In genomic region chr19:14370169-14370998, GRCh38 we compare ENCODE assay signal across 9 cellular contexts. TPM values are rescaled to one million over a fixed set of nuclear protein-coding genes. Genes with fewer than 3 reads are reported as not detected.
DNase-seq lines count a peak whose midpoint lies in the region; ATAC-seq and TF ChIP-seq lines count a peak whose summit lies in the region.
"Had no signal": no experiment of that assay in that cellular context is flagged by ENCODE, and none has a peak within 500 bp of the region (broad histone marks: within the 10 kb centered on the region; RNA-seq: fewer than 3 reads in every experiment).

No MANE protein-coding gene starts in this region.

- no peaks in the 10 kb centered on the region for H3K79me2 ChIP-seq in neural progenitor cell (ENCODE audit: low read depth)

- intact Hi-C loops in CD4-positive, alpha-beta memory T cell (cut with micrococcal nuclease), result loop anchor here (1.0 kb wide), 1 partner anchor 11 kb away; the partner anchor contains the start of gene ADGRE5

- peaks cover under 1% of the 10 kb centered on the region for H3F3A ChIP-seq in neural progenitor cell (ENCODE audit: low read depth)

- no peak overlapping the region for H3K9ac ChIP-seq in neural progenitor cell

- H3K4me3 Mint-ChIP-seq in CD4-positive, alpha-beta memory T cell, result peak overlapping the region; percentile 80 to 92 (median 88)
- H3K4me3 Mint-ChIP-seq in activated naive CD8-positive, alpha-beta T cell treated with anti-CD3 and anti-CD28 coated beads, Interleukin-2, amount 10 ng/mL, durations not matched to agents 7 days and 5 days, result peak overlapping the region; percentile 84
- peak overlapping the region; percentile 58 for H3K4me3 Mint-ChIP-seq in neural progenitor cell

- H3K27me3 ChIP-seq in CD4-positive, alpha-beta memory T cell (ENCODE audit: insufficient read depth, low read length), result no peaks in the 10 kb centered on the region
- no peaks in the 10 kb centered on the region for H3K27me3 ChIP-seq in neural progenitor cell

- peaks cover 39 to 80% (median 57%) of the 10 kb centered on the region in 4 donors for H3K4me1 Mint-ChIP-seq in CD4-positive, alpha-beta memory T cell
- peaks cover 53% of the 10 kb centered on the region for H3K4me1 Mint-ChIP-seq in activated naive CD8-positive, alpha-beta T cell treated with anti-CD3 and anti-CD28 coated beads, Interleukin-2, amount 10 ng/mL, durations not matched to agents 7 days and 5 days
- peaks cover 34% of the 10 kb centered on the region for H3K4me1 Mint-ChIP-seq in neural progenitor cell

- no peaks in the 10 kb centered on the region for H3K36me3 ChIP-seq in CD4-positive, alpha-beta memory T cell (ENCODE audit: insufficient read depth, low read length)
- no peaks in the 10 kb centered on the region for H3K36me3 ChIP-seq in neural progenitor cell
- H3K36me3 ChIP-seq: WERI-Rb-1 had no signal

- no peak overlapping the region for H2AFZ ChIP-seq in neural progenitor cell (replicated peaks)

- H3K36me3 Mint-ChIP-seq in CD4-positive, alpha-beta memory T cell, result peaks cover 0 to 3% of the 10 kb centered on the region in 2 donors
- H3K36me3 Mint-ChIP-seq in activated naive CD8-positive, alpha-beta T cell treated with anti-CD3 and anti-CD28 coated beads, Interleukin-2, amount 10 ng/mL, durations not matched to agents 7 days and 5 days, result peaks cover 1% of the 10 kb centered on the region
- H3K36me3 Mint-ChIP-seq in neural progenitor cell, result no peaks in the 10 kb centered on the region

- peak; percentile 25 for ATAC-seq in activated naive CD8-positive, alpha-beta T cell treated with anti-CD3 and anti-CD28 coated beads, Interleukin-2, amount 10 ng/mL, durations not matched to agents 7 days and 5 days (ENCODE audit: low read depth)
- ATAC-seq in GM19455 (IDR thresholded peaks at IDR 0.05; ENCODE audit: unreplicated experiment) (no peak), HG03159 (IDR thresholded peaks at IDR 0.05; ENCODE audit: unreplicated experiment) (no peak)

- H3K4me1 ChIP-seq in CD4-positive, alpha-beta memory T cell (ENCODE audit: insufficient read depth, low read length), result peaks cover 95% of the 10 kb centered on the region
- H3K4me1 ChIP-seq in neural progenitor cell, result peaks cover 16% of the 10 kb centered on the region

- no peaks in the 10 kb centered on the region for H4K20me1 ChIP-seq in neural progenitor cell (ENCODE audit: low read depth)

- no peaks in the 10 kb centered on the region for H3K9me3 ChIP-seq in CD4-positive, alpha-beta memory T cell (ENCODE audit: control insufficient read depth in 1 of 2, low read length in 2 of 2)
- H3K9me3 ChIP-seq in neural progenitor cell (ENCODE audit: low read depth), result no peaks in the 10 kb centered on the region

- CTCF ChIA-PET in CD4-positive, alpha-beta memory T cell (lab: Charles Lee; ENCODE audit: partially characterized antibody), result interaction anchor here (0.7 to 3.7 kb wide), 8 partner anchors 8 to 1957 kb away, joined by 3 to 44 read pairs (median 4); partner anchors contain the start of genes ADGRE5 and ASF1B

- no peak for TF ChIP-seq CTCF in neural progenitor cell (IDR thresholded peaks at IDR 0.05)

- POLR2A ChIA-PET in CD4-positive, alpha-beta memory T cell (lab: Charles Lee; ENCODE audit: partially characterized antibody), result interaction anchor here (0.6 to 18.6 kb wide), 14 partner anchors 8 to 1157 kb away, joined by 3 to 585 read pairs (median 4); partner anchors contain the start of genes ADGRE5, ASF1B, DCAF15 and DNAJB1
- POLR2A ChIA-PET in activated naive CD8-positive, alpha-beta T cell treated with anti-CD3 and anti-CD28 coated beads, Interleukin-2, amount 10 ng/mL, durations not matched to agents 7 days and 5 days (lab: Charles Lee), result interaction anchor here (0.6 to 19.3 kb wide), 8 partner anchors 13 to 533 kb away, joined by 3 to 747 read pairs (median 4); partner anchors contain the start of genes ADGRE5 and DDX39A

- no peak overlapping the region for H3K4me2 ChIP-seq in neural progenitor cell

- peak overlapping the region; percentile 89 to 100 (median 98) for H3K27ac Mint-ChIP-seq in CD4-positive, alpha-beta memory T cell
- H3K27ac Mint-ChIP-seq in activated naive CD8-positive, alpha-beta T cell treated with anti-CD3 and anti-CD28 coated beads, Interleukin-2, amount 10 ng/mL, durations not matched to agents 7 days and 5 days, result peak overlapping the region; percentile 91
- peak overlapping the region; percentile 60 for H3K27ac Mint-ChIP-seq in neural progenitor cell

- peak overlapping the region; percentile 100 for H3K27ac ChIP-seq in CD4-positive, alpha-beta memory T cell (ENCODE audit: low read depth, low read length)
- H3K27ac ChIP-seq in neural progenitor cell, result no peak overlapping the region
- H3K27ac ChIP-seq: WERI-Rb-1 had no signal

- H3K4me3 ChIP-seq in CD4-positive, alpha-beta memory T cell (ENCODE audit: low read length in 2 of 2), result peak overlapping the region; percentile 44 to 63
- H3K4me3 ChIP-seq in neural progenitor cell, result no peak overlapping the region

- no peaks in the 10 kb centered on the region for H3K27me3 Mint-ChIP-seq in CD4-positive, alpha-beta memory T cell
- no peaks in the 10 kb centered on the region for H3K27me3 Mint-ChIP-seq in activated naive CD8-positive, alpha-beta T cell treated with anti-CD3 and anti-CD28 coated beads, Interleukin-2, amount 10 ng/mL, durations not matched to agents 7 days and 5 days
- peaks cover 7% of the 10 kb centered on the region for H3K27me3 Mint-ChIP-seq in neural progenitor cell (ENCODE audit: insufficient read depth, low read depth)

- DNase-seq in CD4-positive, alpha-beta memory T cell, result peak; percentile 64 to 83 (median 74)
- DNase-seq in NOMO-1 treated with dmso at 0.1 percent for 144 hours (lab: John Stamatoyannopoulos, UW; ENCODE audit: unreplicated experiment) (peak; percentile 25), neural progenitor cell (ENCODE audit: low spot score) (no peak), iPS-NIHi7 (ENCODE audit: extremely low spot score) (no peak), globus pallidus (ENCODE audit: low spot score) (no peak)
- no peak for DNase-seq in activated naive CD8-positive, alpha-beta T cell treated with anti-CD3 and anti-CD28 coated beads, Interleukin-2, amount 10 ng/mL, durations not matched to agents 7 days and 5 days
- DNase-seq: WERI-Rb-1 had no signal

- H3K9me3 Mint-ChIP-seq in CD4-positive, alpha-beta memory T cell, result no peaks in the 10 kb centered on the region
- no peaks in the 10 kb centered on the region for H3K9me3 Mint-ChIP-seq in activated naive CD8-positive, alpha-beta T cell treated with anti-CD3 and anti-CD28 coated beads, Interleukin-2, amount 10 ng/mL, durations not matched to agents 7 days and 5 days
- no peaks in the 10 kb centered on the region for H3K9me3 Mint-ChIP-seq in neural progenitor cell

RNA-seq across cellular contexts. Expression of gene ADGRE5, which starts 10.9 kb away (rescaled TPM):
- 100 to 1,000 TPM; 170 to 173 TPM for total RNA-seq in CD4-positive, alpha-beta memory T cell
- 100 to 1,000 TPM; 211 to 275 TPM for polyA plus RNA-seq in CD4-positive, alpha-beta memory T cell
- total RNA-seq in activated naive CD8-positive, alpha-beta T cell treated with anti-CD3 and anti-CD28 coated beads, Interleukin-2, amount 10 ng/mL, durations not matched to agents 7 days and 5 days, result 100 to 1,000 TPM; 304 to 315 TPM
- total RNA-seq in neural progenitor cell (ENCODE audit: low replicate concordance), result 1.1 and 1.5 TPM in 2 replicates

RNA-seq across cellular contexts. Expression of gene DDX39A, which starts 48.8 kb away (rescaled TPM):
- 100 to 1,000 TPM; 148 TPM for total RNA-seq in CD4-positive, alpha-beta memory T cell
- polyA plus RNA-seq in CD4-positive, alpha-beta memory T cell, result 100 to 1,000 TPM in 1 of 2 donors, 10 to 100 TPM in 1; 95.0 to 145 TPM
- 100 to 1,000 TPM; 192 to 202 TPM for total RNA-seq in activated naive CD8-positive, alpha-beta T cell treated with anti-CD3 and anti-CD28 coated beads, Interleukin-2, amount 10 ng/mL, durations not matched to agents 7 days and 5 days
- total RNA-seq in neural progenitor cell (ENCODE audit: low replicate concordance), result 38.6 and 92.0 TPM in 2 replicates

Comparison
In these comparisons a context has a peak if more than half of its experiments do, and no peak if none do; other contexts are left out.
1. DNase-seq: peak in CD4-positive, alpha-beta memory T cell (5 of 5) and NOMO-1 treated with dmso at 0.1 percent for 144 hours (single experiment); none in activated naive CD8-positive, alpha-beta T cell treated with anti-CD3 and anti-CD28 coated beads, Interleukin-2, amount 10 ng/mL, durations not matched to agents 7 days and 5 days (single experiment), neural progenitor cell (single experiment), iPS-NIHi7 (single experiment) and globus pallidus (single experiment).
2. RNA of gene ADGRE5, which starts 10.9 kb away (total RNA-seq): 304 to 315 TPM in activated naive CD8-positive, alpha-beta T cell treated with anti-CD3 and anti-CD28 coated beads, Interleukin-2, amount 10 ng/mL, durations not matched to agents 7 days and 5 days and 170 to 173 TPM in CD4-positive, alpha-beta memory T cell; 1.1 to 1.5 TPM in neural progenitor cell; every median in the first group is over 10 times any median in the second.
3. Peak in every context shown above with its lines, with median percentiles within 50 percentile points of each other: H3K27ac Mint-ChIP-seq and H3K4me3 Mint-ChIP-seq.